Comparison of ENCODE assay signal across 8 cellular contexts in the genomic region with DNA sequence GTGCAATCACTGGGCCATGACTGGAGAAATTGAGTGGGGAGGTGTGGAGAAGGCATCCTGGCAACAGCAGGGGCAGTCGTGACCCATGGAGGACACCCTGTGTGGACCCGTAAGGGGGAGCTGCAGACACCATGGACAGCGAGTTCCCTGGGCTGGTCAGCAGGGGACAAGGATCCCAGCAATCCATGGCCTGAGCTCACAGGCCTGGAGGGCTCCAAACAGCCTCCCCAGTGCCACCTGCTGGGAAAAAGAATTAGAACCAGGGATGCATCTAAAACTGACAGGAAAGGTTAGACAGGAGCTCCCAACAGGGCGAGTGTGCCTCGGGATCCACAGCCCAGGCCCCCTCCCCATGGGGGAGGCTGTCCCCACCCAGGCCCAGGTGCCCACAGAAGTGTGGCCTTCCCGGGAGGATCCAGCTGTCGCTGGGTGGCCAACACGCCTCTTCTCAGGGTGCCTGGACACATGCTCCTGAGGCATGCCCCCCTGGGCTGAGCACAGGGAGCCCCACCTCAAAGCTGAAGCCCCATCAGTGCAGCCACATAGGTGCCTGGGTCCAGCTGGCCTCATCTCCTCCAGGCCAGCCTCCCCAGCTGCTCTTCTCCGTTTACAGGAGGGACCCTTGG. TPM values are rescaled to one million over a fixed set of nuclear protein-coding genes. Genes with fewer than 3 reads are reported as not detected.
DNase-seq lines count a peak whose midpoint lies in the region; ATAC-seq and TF ChIP-seq lines count a peak whose summit lies in the region.

No MANE protein-coding gene starts in this region.

- no peak overlapping the region for H3K4me3 ChIP-seq in heart right ventricle

- H3K27ac Mint-ChIP-seq in activated CD4-positive, alpha-beta T cell treated with anti-CD3 and anti-CD28 coated beads, Interleukin-2, amount 10 ng/mL, durations not matched to agents 7 days and 5 days, result peak overlapping the region; percentile 5
- no peak overlapping the region for H3K27ac Mint-ChIP-seq in WTC11

- peaks cover 0 to 9% (median 4%) of the 10 kb centered on the region in 9 donors for H3K4me1 ChIP-seq in heart right ventricle

- no peak for TF ChIP-seq CTCF in WTC11 (IDR thresholded peaks at IDR 0.05)
- TF ChIP-seq CTCF in heart right ventricle (IDR thresholded peaks at IDR 0.05), result peak; percentile 21 to 73 (median 62)

- POLR2A ChIA-PET in activated CD4-positive, alpha-beta T cell treated with anti-CD3 and anti-CD28 coated beads, Interleukin-2, amount 10 ng/mL, durations not matched to agents 7 days and 5 days (lab: Charles Lee), result no interaction called here
- POLR2A ChIA-PET in WTC11 (lab: Charles Lee), result interaction anchor here (1.1 to 1.4 kb wide), 2 partner anchors 19 to 21 kb away, joined by 5 to 7 read pairs; a partner anchor contains a TSS

- H3K4me1 Mint-ChIP-seq in activated CD4-positive, alpha-beta T cell treated with anti-CD3 and anti-CD28 coated beads, Interleukin-2, amount 10 ng/mL, durations not matched to agents 7 days and 5 days, result no peaks in the 10 kb centered on the region
- peaks cover 20% of the 10 kb centered on the region for H3K4me1 Mint-ChIP-seq in WTC11

- no peak overlapping the region for H3K27ac ChIP-seq in heart right ventricle

- H3K9me3 Mint-ChIP-seq in activated CD4-positive, alpha-beta T cell treated with anti-CD3 and anti-CD28 coated beads, Interleukin-2, amount 10 ng/mL, durations not matched to agents 7 days and 5 days, result peaks cover 14% of the 10 kb centered on the region
- H3K9me3 Mint-ChIP-seq in WTC11, result peaks cover 15% of the 10 kb centered on the region

- WGBS in heart right ventricle, 2 donors, result 35 to 39% methylated on average over 9 of the region's 9 CpGs

- H3K9me3 ChIP-seq in heart right ventricle, result no peaks in the 10 kb centered on the region

- intact Hi-C loops in heart right ventricle (cut with DNase I), result loop anchor here in 4 of 10 donors (5.0 to 10.0 kb wide), 3 partner anchors 238 to 328 kb away; no protein-coding TSS in a partner anchor

- CTCF ChIA-PET in activated CD4-positive, alpha-beta T cell treated with anti-CD3 and anti-CD28 coated beads, Interleukin-2, amount 10 ng/mL, durations not matched to agents 7 days and 5 days (lab: Charles Lee), result interaction anchor here (1.2 to 2.7 kb wide), 3 partner anchors 11 to 327 kb away, joined by 3 to 9 read pairs (median 6); no protein-coding TSS in a partner anchor
- CTCF ChIA-PET in WTC11 (lab: Charles Lee), result interaction anchor here (0.5 to 2.6 kb wide), 38 partner anchors 9 to 729 kb away, joined by 3 to 31 read pairs (median 4); a partner anchor contains a TSS

- no peak overlapping the region for H3K4me3 Mint-ChIP-seq in activated CD4-positive, alpha-beta T cell treated with anti-CD3 and anti-CD28 coated beads, Interleukin-2, amount 10 ng/mL, durations not matched to agents 7 days and 5 days
- no peak overlapping the region for H3K4me3 Mint-ChIP-seq in WTC11

- H3K27me3 ChIP-seq in heart right ventricle, result peaks cover 0 to 48% (median 14%) of the 10 kb centered on the region in 7 donors

- peaks cover 12% of the 10 kb centered on the region for H3K27me3 Mint-ChIP-seq in activated CD4-positive, alpha-beta T cell treated with anti-CD3 and anti-CD28 coated beads, Interleukin-2, amount 10 ng/mL, durations not matched to agents 7 days and 5 days
- H3K27me3 Mint-ChIP-seq in WTC11 (ENCODE audit: low read depth), result peaks cover 7% of the 10 kb centered on the region

- no peaks in the 10 kb centered on the region for H3K36me3 ChIP-seq in heart right ventricle

- ATAC-seq in WTC11 (peak; percentile 84), heart right ventricle (peak; percentile 70 to 86 (median 76)), HG03520 (IDR thresholded peaks at IDR 0.05; ENCODE audit: unreplicated experiment) (no peak), HG03097 (IDR thresholded peaks at IDR 0.05; ENCODE audit: low FRiP score, unreplicated experiment) (no peak)

- no peaks in the 10 kb centered on the region for H3K36me3 Mint-ChIP-seq in activated CD4-positive, alpha-beta T cell treated with anti-CD3 and anti-CD28 coated beads, Interleukin-2, amount 10 ng/mL, durations not matched to agents 7 days and 5 days (ENCODE audit: low read depth)
- H3K36me3 Mint-ChIP-seq in WTC11, result peaks cover 8% of the 10 kb centered on the region

- DNase-seq in activated CD4-positive, alpha-beta T cell treated with anti-CD3 and anti-CD28 coated beads, Interleukin-2, amount 10 ng/mL, durations not matched to agents 7 days and 5 days, result peak; percentile 34
- DNase-seq in activated CD4-positive, alpha-beta T cell treated with anti-CD3 and anti-CD28 coated beads for 1 hour, result no peak
- DNase-seq in NCI-H1092 (lab: John Stamatoyannopoulos, UW) (peak; percentile 47), WTC11 (ENCODE audit: low spot score) (peak; percentile 68), heart right ventricle (peak; percentile 51 to 64), retina (peak; percentile 81)

TF ChIP-seq in WTC11, 78 proteins besides CTCF, POLR2A, EP300 and RAD21 (continues in another document):
- TF ChIP-seq, protein P1, sequence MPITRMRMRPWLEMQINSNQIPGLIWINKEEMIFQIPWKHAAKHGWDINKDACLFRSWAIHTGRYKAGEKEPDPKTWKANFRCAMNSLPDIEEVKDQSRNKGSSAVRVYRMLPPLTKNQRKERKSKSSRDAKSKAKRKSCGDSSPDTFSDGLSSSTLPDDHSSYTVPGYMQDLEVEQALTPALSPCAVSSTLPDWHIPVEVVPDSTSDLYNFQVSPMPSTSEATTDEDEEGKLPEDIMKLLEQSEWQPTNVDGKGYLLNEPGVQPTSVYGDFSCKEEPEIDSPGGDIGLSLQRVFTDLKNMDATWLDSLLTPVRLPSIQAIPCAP (CRISPR knock-in tag; IDR thresholded peaks at IDR 0.05), result 0 out of 2 replicates have a peak, but pooled peaks have one; percentile 40
- 0 out of 2 replicates have a peak, but pooled peaks have one; percentile 19 for TF ChIP-seq ETV6 (CRISPR knock-in tag; IDR thresholded peaks at IDR 0.05)
- TF ChIP-seq ZNF423 (CRISPR knock-in tag; IDR thresholded peaks at IDR 0.05), result peak; percentile 46; the same call in 1 of the 2 replicates
- no peak for TF ChIP-seq ZNF416 (CRISPR knock-in tag; IDR thresholded peaks at IDR 0.05)
- TF ChIP-seq ZNF219 (CRISPR knock-in tag; IDR thresholded peaks at IDR 0.05; ENCODE audit: borderline replicate concordance), result no peak
- TF ChIP-seq, protein P2, sequence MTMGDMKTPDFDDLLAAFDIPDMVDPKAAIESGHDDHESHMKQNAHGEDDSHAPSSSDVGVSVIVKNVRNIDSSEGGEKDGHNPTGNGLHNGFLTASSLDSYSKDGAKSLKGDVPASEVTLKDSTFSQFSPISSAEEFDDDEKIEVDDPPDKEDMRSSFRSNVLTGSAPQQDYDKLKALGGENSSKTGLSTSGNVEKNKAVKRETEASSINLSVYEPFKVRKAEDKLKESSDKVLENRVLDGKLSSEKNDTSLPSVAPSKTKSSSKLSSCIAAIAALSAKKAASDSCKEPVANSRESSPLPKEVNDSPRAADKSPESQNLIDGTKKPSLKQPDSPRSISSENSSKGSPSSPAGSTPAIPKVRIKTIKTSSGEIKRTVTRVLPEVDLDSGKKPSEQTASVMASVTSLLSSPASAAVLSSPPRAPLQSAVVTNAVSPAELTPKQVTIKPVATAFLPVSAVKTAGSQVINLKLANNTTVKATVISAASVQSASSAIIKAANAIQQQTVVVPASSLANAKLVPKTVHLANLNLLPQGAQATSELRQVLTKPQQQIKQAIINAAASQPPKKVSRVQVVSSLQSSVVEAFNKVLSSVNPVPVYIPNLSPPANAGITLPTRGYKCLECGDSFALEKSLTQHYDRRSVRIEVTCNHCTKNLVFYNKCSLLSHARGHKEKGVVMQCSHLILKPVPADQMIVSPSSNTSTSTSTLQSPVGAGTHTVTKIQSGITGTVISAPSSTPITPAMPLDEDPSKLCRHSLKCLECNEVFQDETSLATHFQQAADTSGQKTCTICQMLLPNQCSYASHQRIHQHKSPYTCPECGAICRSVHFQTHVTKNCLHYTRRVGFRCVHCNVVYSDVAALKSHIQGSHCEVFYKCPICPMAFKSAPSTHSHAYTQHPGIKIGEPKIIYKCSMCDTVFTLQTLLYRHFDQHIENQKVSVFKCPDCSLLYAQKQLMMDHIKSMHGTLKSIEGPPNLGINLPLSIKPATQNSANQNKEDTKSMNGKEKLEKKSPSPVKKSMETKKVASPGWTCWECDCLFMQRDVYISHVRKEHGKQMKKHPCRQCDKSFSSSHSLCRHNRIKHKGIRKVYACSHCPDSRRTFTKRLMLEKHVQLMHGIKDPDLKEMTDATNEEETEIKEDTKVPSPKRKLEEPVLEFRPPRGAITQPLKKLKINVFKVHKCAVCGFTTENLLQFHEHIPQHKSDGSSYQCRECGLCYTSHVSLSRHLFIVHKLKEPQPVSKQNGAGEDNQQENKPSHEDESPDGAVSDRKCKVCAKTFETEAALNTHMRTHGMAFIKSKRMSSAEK (CRISPR knock-in tag; IDR thresholded peaks at IDR 0.05; ENCODE audit: borderline replicate concordance), result no peak
- no peak for TF ChIP-seq SOX15 (CRISPR knock-in tag; IDR thresholded peaks at IDR 0.05)
- TF ChIP-seq, protein P3, sequence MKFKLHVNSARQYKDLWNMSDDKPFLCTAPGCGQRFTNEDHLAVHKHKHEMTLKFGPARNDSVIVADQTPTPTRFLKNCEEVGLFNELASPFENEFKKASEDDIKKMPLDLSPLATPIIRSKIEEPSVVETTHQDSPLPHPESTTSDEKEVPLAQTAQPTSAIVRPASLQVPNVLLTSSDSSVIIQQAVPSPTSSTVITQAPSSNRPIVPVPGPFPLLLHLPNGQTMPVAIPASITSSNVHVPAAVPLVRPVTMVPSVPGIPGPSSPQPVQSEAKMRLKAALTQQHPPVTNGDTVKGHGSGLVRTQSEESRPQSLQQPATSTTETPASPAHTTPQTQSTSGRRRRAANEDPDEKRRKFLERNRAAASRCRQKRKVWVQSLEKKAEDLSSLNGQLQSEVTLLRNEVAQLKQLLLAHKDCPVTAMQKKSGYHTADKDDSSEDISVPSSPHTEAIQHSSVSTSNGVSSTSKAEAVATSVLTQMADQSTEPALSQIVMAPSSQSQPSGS (CRISPR knock-in tag; IDR thresholded peaks at IDR 0.05; ENCODE audit: borderline replicate concordance, low read depth), result no peak

RNA-seq across cellular contexts. Expression of a gene that starts 20.5 kb away (rescaled TPM):
- under 1 TPM; 0.37 to 0.40 TPM for total RNA-seq in activated CD4-positive, alpha-beta T cell treated with anti-CD3 and anti-CD28 coated beads, Interleukin-2, amount 10 ng/mL, durations not matched to agents 7 days and 5 days
- total RNA-seq in WTC11 (2021) (218 to 279 TPM (median 222 TPM) in 3 replicates), heart right ventricle (10 to 100 TPM in 2 of 10 donors, 1 to 10 TPM in 6, under 1 TPM in 2; 0.51 to 21.4 (median 1.6) TPM)
- under 1 TPM; 0.37 to 0.42 TPM for polyA plus RNA-seq in heart right ventricle

RNA-seq across cellular contexts. Expression of a gene that starts 28.1 kb away (rescaled TPM):
- total RNA-seq in activated CD4-positive, alpha-beta T cell treated with anti-CD3 and anti-CD28 coated beads, Interleukin-2, amount 10 ng/mL, durations not matched to agents 7 days and 5 days, result not detected
- total RNA-seq in WTC11 (2021) (0.16 to 0.37 TPM (median 0.24 TPM) in 3 replicates), heart right ventricle (not detected)
- under 1 TPM in 1 of 2 donors, not detected in 1; 0.09 TPM for polyA plus RNA-seq in heart right ventricle

RNA-seq across cellular contexts. Expression of a gene that starts 55.4 kb away (rescaled TPM):
- not detected for total RNA-seq in activated CD4-positive, alpha-beta T cell treated with anti-CD3 and anti-CD28 coated beads, Interleukin-2, amount 10 ng/mL, durations not matched to agents 7 days and 5 days
- total RNA-seq in WTC11 (2021) (not detected in 3 replicates), heart right ventricle (under 1 TPM in 2 of 10 donors, not detected in 8; 0.29 to 0.32 TPM)
- polyA plus RNA-seq in heart right ventricle, result under 1 TPM in 1 of 2 donors, not detected in 1; 0.06 TPM

Comparison
In these comparisons a context has a peak if more than half of its experiments do, and no peak if none do; other contexts are left out.
1. ATAC-seq: peak in WTC11 (single experiment) and heart right ventricle (8 of 8); none in HG03520 (single experiment) and HG03097 (single experiment).